In genomic region chr3:125192190-125193035, GRCh38 we compare ENCODE assay signal across 9 cellular contexts. TPM values are rescaled to one million over a fixed set of nuclear protein-coding genes. Genes with fewer than 3 reads are reported as not detected.
A peak's percentile ranks its signal among the peaks of the same experiment; 100 is the strongest.
DNase-seq lines count a peak whose midpoint lies in the region; ATAC-seq and TF ChIP-seq lines count a peak whose summit lies in the region.
"Had no signal": no experiment of that assay in that cellular context is flagged by ENCODE, and none has a peak within 500 bp of the region (broad histone marks: within the 10 kb centered on the region; RNA-seq: fewer than 3 reads in every experiment).

No MANE protein-coding gene starts in this region.

- WGBS in mammary epithelial cell (ENCODE audit: low coverage, missing lambda C conversion rate) = 93% methylated on average over 12 of the region's 12 CpGs
- 80 to 84% (median 81%) methylated on average over 12 of the region's 12 CpGs for WGBS in ovary, 3 donors

- DNase-seq in T47D (ENCODE audit: low read depth in 1 of 2, low spot score in 1 of 2) = peak; percentile 56 to 65
- no peak for DNase-seq in mammary epithelial cell
- no peak for DNase-seq in astrocyte of the spinal cord (ENCODE audit: low read depth, low spot score)
- DNase-seq in upper lobe of right lung = no peak
- no peak for DNase-seq in ovary
- DNase-seq in amygdala (lab: John Stamatoyannopoulos, UW) = no peak
- no peak for DNase-seq in DMS 273 treated with DMSO at 0.1 percent for 48 hours (lab: John Stamatoyannopoulos, UW)
- DNase-seq: WERI-Rb-1 had no signal

- dilution Hi-C loops in mammary epithelial cell (cut with HindIII; ENCODE audit: low sequenced_read_pairs) = no loop called here

- H3K36me3 ChIP-seq in mammary epithelial cell (ENCODE audit: insufficient read depth, low read length) (no peaks in the 10 kb centered on the region), upper lobe of right lung (no peaks in the 10 kb centered on the region), ovary (no peaks in the 10 kb centered on the region)

- no peaks in the 10 kb centered on the region for H4K20me1 ChIP-seq in mammary epithelial cell (ENCODE audit: insufficient read depth, low read length)

- H2AFZ ChIP-seq in mammary epithelial cell (ENCODE audit: low read depth, low read length) = no peak overlapping the region

- no peak for TF ChIP-seq EP300 in ovary (IDR thresholded peaks at IDR 0.05)

- peaks cover 14% of the 10 kb centered on the region for H3K4me1 ChIP-seq in mammary epithelial cell (ENCODE audit: insufficient read depth, low read length)
- H3K4me1 ChIP-seq in upper lobe of right lung = no peaks in the 10 kb centered on the region
- H3K4me1 ChIP-seq in ovary (ENCODE audit: insufficient read depth) = no peaks in the 10 kb centered on the region

- H3K4me2 ChIP-seq in mammary epithelial cell (ENCODE audit: insufficient read depth, low read depth, low read length) = no peak overlapping the region

- H3K27ac ChIP-seq in mammary epithelial cell (ENCODE audit: insufficient read depth, low read depth, low read length) = no peak overlapping the region
- no peak overlapping the region for H3K27ac ChIP-seq in upper lobe of right lung
- no peak overlapping the region for H3K27ac ChIP-seq in ovary
- H3K27ac ChIP-seq: WERI-Rb-1 had no signal

- no peak overlapping the region for H3K9ac ChIP-seq in mammary epithelial cell (ENCODE audit: insufficient read depth, low read length)

- H3K9me3 ChIP-seq in mammary epithelial cell (replicated peaks; ENCODE audit: insufficient read depth, low read length) (no peaks in the 10 kb centered on the region), upper lobe of right lung (no peaks in the 10 kb centered on the region), ovary (no peaks in the 10 kb centered on the region)

- in situ Hi-C loops in T47D (cut with HindIII; ENCODE audit: low pct_unique_long_range_greater_than_20kb, low sequenced_read_pairs) (no loop called here), mammary epithelial cell (cut with MboI; ENCODE audit: low sequenced_read_pairs in 2 of 2) (no loop called here), astrocyte of the spinal cord (cut with HindIII; ENCODE audit: low sequenced_read_pairs) (no loop called here)

- TF ChIP-seq POLR2A in ovary (IDR thresholded peaks at IDR 0.05) = no peak

- H3K79me2 ChIP-seq in mammary epithelial cell (ENCODE audit: insufficient read depth, low read length) = no peaks in the 10 kb centered on the region

- no TSS peak for BruUV-seq in mammary epithelial cell (replicated peaks; lab: Mats Ljungman, UMichigan)

- ATAC-seq in HG02981 (IDR thresholded peaks at IDR 0.05; ENCODE audit: unreplicated experiment) (peak; percentile 74), upper lobe of right lung (peak; percentile 36)

- H3K4me3 ChIP-seq in mammary epithelial cell (replicated peaks in 1 of 3; ENCODE audit: insufficient read depth in 1 of 3, low read depth in 2 of 3, low read length in 3 of 3) = no peak overlapping the region
- no peak overlapping the region for H3K4me3 ChIP-seq in astrocyte of the spinal cord (ENCODE audit: low read depth, low read length)
- H3K4me3 ChIP-seq in upper lobe of right lung = no peak overlapping the region
- no peak overlapping the region for H3K4me3 ChIP-seq in ovary

- H3K27me3 ChIP-seq in mammary epithelial cell (ENCODE audit: insufficient read depth, low read length) = no peaks in the 10 kb centered on the region
- no peaks in the 10 kb centered on the region for H3K27me3 ChIP-seq in upper lobe of right lung
- no peaks in the 10 kb centered on the region for H3K27me3 ChIP-seq in ovary

- intact Hi-C loops in mammary epithelial cell (cut with micrococcal nuclease) = no loop called here
- intact Hi-C loops in upper lobe of right lung (cut with DNase I) = no loop called here
- intact Hi-C loops in ovary (cut with DNase I) = no loop called here

- TF ChIP-seq CTCF in mammary epithelial cell (conservative IDR thresholded peaks at IDR 0.05 in 1 of 2, IDR thresholded peaks at IDR 0.05 in 1 of 2; ENCODE audit: extremely low read depth in 1 of 2, insufficient read depth in 1 of 2, low read depth in 1 of 2, low read length in 2 of 2) = no peak
- peak; percentile 13 for TF ChIP-seq CTCF in astrocyte of the spinal cord (IDR thresholded peaks at IDR 0.05; ENCODE audit: low read depth, low read length)
- no peak for TF ChIP-seq CTCF in upper lobe of right lung (IDR thresholded peaks at IDR 0.05)
- TF ChIP-seq CTCF in ovary (IDR thresholded peaks at IDR 0.05) = no peak

- CTCF ChIA-PET in mammary epithelial cell (lab: Charles Lee; ENCODE audit: low non-redundant PET) = no interaction called here

RNA-seq across cellular contexts. Expression of gene SLC12A8, which starts 20.1 kb away (rescaled TPM):
- total RNA-seq in mammary epithelial cell = 10 to 100 TPM; 12.5 to 24.8 TPM
- polyA plus RNA-seq in mammary epithelial cell = 7.5 TPM
- 10.9 TPM for polyA minus RNA-seq in mammary epithelial cell
- total RNA-seq in upper lobe of right lung = 11.8 TPM
- total RNA-seq in ovary = 10 to 100 TPM in 1 of 7 donors, 1 to 10 TPM in 3, under 1 TPM in 3; 0.28 to 11.5 (median 1.5) TPM
- 10 to 100 TPM in 1 of 2 donors, under 1 TPM in 1; 0.57 to 11.0 TPM for polyA plus RNA-seq in ovary

Comparison
In these comparisons a context has a peak if more than half of its experiments do, and no peak if none do; other contexts are left out.
1. DNase-seq: peak in T47D (2 of 2); none in mammary epithelial cell (single experiment), astrocyte of the spinal cord (single experiment), upper lobe of right lung (single experiment), ovary (0 of 5), amygdala (0 of 56) and DMS 273 treated with DMSO at 0.1 percent for 48 hours (single experiment).